In the genomic region with DNA sequence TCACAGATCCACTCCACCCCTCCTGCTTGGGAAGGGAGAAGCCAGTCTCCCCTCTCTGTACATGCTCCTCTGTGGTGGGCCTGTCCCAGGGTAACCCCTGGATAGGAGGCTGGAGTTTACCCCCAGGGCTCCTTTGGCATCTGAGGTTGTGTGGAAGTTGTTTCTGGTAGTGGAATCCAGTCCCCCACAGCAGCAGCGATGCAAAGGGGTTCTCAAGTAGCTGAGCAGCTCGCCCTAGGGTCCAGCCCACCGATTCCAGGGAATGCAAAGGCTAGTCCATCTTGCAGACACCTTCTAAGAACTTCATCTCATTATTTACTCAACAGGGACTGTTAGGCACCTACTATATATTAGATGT, we compare ENCODE assay signal across 17 cellular contexts. TPM values are rescaled to one million over a fixed set of nuclear protein-coding genes. Genes with fewer than 3 reads are reported as not detected.
A peak's percentile ranks its signal among the peaks of the same experiment; 100 is the strongest.
DNase-seq lines count a peak whose midpoint lies in the region; ATAC-seq and TF ChIP-seq lines count a peak whose summit lies in the region.
"Had no signal": no experiment of that assay in that cellular context is flagged by ENCODE, and none has a peak within 500 bp of the region (broad histone marks: within the 10 kb centered on the region; RNA-seq: fewer than 3 reads in every experiment).

No MANE protein-coding gene starts in this region.

- H3K27me3 ChIP-seq in CD4-positive, alpha-beta T cell (ENCODE audit: control insufficient read depth, insufficient read depth, low read length) = no peaks in the 10 kb centered on the region
- H3K27me3 ChIP-seq in mesendoderm (ENCODE audit: insufficient read depth, low read length, poor library complexity) (no peaks in the 10 kb centered on the region), ovary (no peaks in the 10 kb centered on the region)
- H3K27me3 ChIP-seq: pancreas had no signal

- H3K4me2 ChIP-seq in mesendoderm (ENCODE audit: low read length) = no peak overlapping the region

- H3K4ac ChIP-seq in mesendoderm (ENCODE audit: low read depth, low read length) = no peak overlapping the region

- H3K9ac ChIP-seq in mesendoderm (ENCODE audit: low read length) = peak overlapping the region; percentile 8

- no peak for DNase-seq in CD4-positive, alpha-beta T cell
- no peak for DNase-seq in activated T-helper 1 cell treated with anti-CD3 and anti-CD28 coated beads, Interleukin-12 subunit alpha, Interleukin-12 subunit beta, Interleukin-2, Interleukin-4 antibody, amounts not matched to agents 30 ng/mL and 10 ng/mL and 1 ng/mL, durations not matched to agents 14 hours and 24 hours and 36 hours (ENCODE audit: low spot score)
- DNase-seq in mesendoderm = no peak
- DNase-seq in SW480 (ENCODE audit: low spot score) = no peak
- no peak for DNase-seq in retina
- DNase-seq in ovary = no peak
- DNase-seq: activated B cell treated with CpG ODN at 0.5 μM for 24 hours, cerebellar nuclear complex, DND-41, NCI-H1694, NCI-H345, T-helper 1 cell had no signal

- no peaks in the 10 kb centered on the region for H3K79me1 ChIP-seq in mesendoderm (ENCODE audit: low read length)

- no peak overlapping the region for H2AK5ac ChIP-seq in mesendoderm (ENCODE audit: low read length)

- H3K4me1 Mint-ChIP-seq in CD4-positive, alpha-beta T cell (ENCODE audit: low read depth) = peaks cover 82% of the 10 kb centered on the region
- H3K4me1 Mint-ChIP-seq in activated T-helper 1 cell treated with anti-CD3 and anti-CD28 coated beads, Interleukin-12 subunit alpha, Interleukin-12 subunit beta, Interleukin-2, Interleukin-4 antibody, amounts not matched to agents 30 ng/mL and 10 ng/mL and 1 ng/mL, durations not matched to agents 14 hours and 24 hours and 36 hours (ENCODE audit: low read depth) = peaks cover 52% of the 10 kb centered on the region

- H2BK5ac ChIP-seq in mesendoderm (ENCODE audit: low read length) = peak overlapping the region; percentile 15

- peak overlapping the region; percentile 60 for H3K27ac ChIP-seq in CD4-positive, alpha-beta T cell (ENCODE audit: low read depth, low read length)
- H3K27ac ChIP-seq in mesendoderm (ENCODE audit: low read depth, low read length) (no peak overlapping the region), ovary (no peak overlapping the region)
- H3K27ac ChIP-seq: pancreas, tibial nerve had no signal

- H3K36me3 ChIP-seq in mesendoderm (ENCODE audit: control insufficient read depth, insufficient read depth, low read length) = no peaks in the 10 kb centered on the region
- H3K36me3 ChIP-seq in ovary = no peaks in the 10 kb centered on the region
- H3K36me3 ChIP-seq: pancreas, tibial nerve had no signal

- ATAC-seq in CD4-positive, alpha-beta T cell (ENCODE audit: poor library complexity) = no peak
- ATAC-seq in GM18511 (IDR thresholded peaks at IDR 0.05; ENCODE audit: unreplicated experiment) = peak; percentile 19
- ATAC-seq in GM19452 (IDR thresholded peaks at IDR 0.05; ENCODE audit: unreplicated experiment) = no peak

- H4K5ac ChIP-seq in mesendoderm (ENCODE audit: low read length) = no peak overlapping the region

- H3K4me3 Mint-ChIP-seq in CD4-positive, alpha-beta T cell = peak overlapping the region; percentile 89
- H3K4me3 Mint-ChIP-seq in activated T-helper 1 cell treated with anti-CD3 and anti-CD28 coated beads, Interleukin-12 subunit alpha, Interleukin-12 subunit beta, Interleukin-2, Interleukin-4 antibody, amounts not matched to agents 30 ng/mL and 10 ng/mL and 1 ng/mL, durations not matched to agents 14 hours and 24 hours and 36 hours = no peak overlapping the region

- no peak for TF ChIP-seq EP300 in ovary (IDR thresholded peaks at IDR 0.05)

- intact Hi-C loops in CD4-positive, alpha-beta T cell (cut with DNase I, micrococcal nuclease) = loop anchor here in 1 of 2 experiments (2.0 to 5.0 kb wide), 3 partner anchors 15 to 35 kb away; no protein-coding TSS in a partner anchor
- intact Hi-C loops in activated T-helper 1 cell treated with anti-CD3 and anti-CD28 coated beads, Interleukin-12 subunit alpha, Interleukin-12 subunit beta, Interleukin-2, Interleukin-4 antibody, amounts not matched to agents 30 ng/mL and 10 ng/mL and 1 ng/mL, durations not matched to agents 14 hours and 24 hours and 36 hours (cut with micrococcal nuclease) = loop anchor here (1.0 kb wide), 6 partner anchors 7 to 198 kb away; no protein-coding TSS in a partner anchor
- intact Hi-C loops in ovary (cut with DNase I) = no loop called here

- H3K4me1 ChIP-seq in mesendoderm (ENCODE audit: control insufficient read depth, low read depth, low read length) (peaks cover 10% of the 10 kb centered on the region), ovary (ENCODE audit: insufficient read depth) (peaks cover 3% of the 10 kb centered on the region)

- no peaks in the 10 kb centered on the region for H3K36me3 Mint-ChIP-seq in CD4-positive, alpha-beta T cell (ENCODE audit: low read depth)
- peaks cover 3% of the 10 kb centered on the region for H3K36me3 Mint-ChIP-seq in activated T-helper 1 cell treated with anti-CD3 and anti-CD28 coated beads, Interleukin-12 subunit alpha, Interleukin-12 subunit beta, Interleukin-2, Interleukin-4 antibody, amounts not matched to agents 30 ng/mL and 10 ng/mL and 1 ng/mL, durations not matched to agents 14 hours and 24 hours and 36 hours (ENCODE audit: low read depth)

- H2BK120ac ChIP-seq in mesendoderm (ENCODE audit: low read depth, low read length) = no peak overlapping the region

- TF ChIP-seq CTCF in CD4-positive, alpha-beta T cell (IDR thresholded peaks at IDR 0.05) = no peak
- TF ChIP-seq CTCF in ovary (IDR thresholded peaks at IDR 0.05) = no peak

- no peaks in the 10 kb centered on the region for H3K79me2 ChIP-seq in mesendoderm (ENCODE audit: control insufficient read depth, insufficient read depth, low read length)

- H4K8ac ChIP-seq in mesendoderm (ENCODE audit: low read depth, low read length) = no peak overlapping the region

- CTCF ChIA-PET in CD4-positive, alpha-beta T cell (lab: Charles Lee) = interaction anchor here (0.9 to 3.6 kb wide), 2 partner anchors 32 to 41 kb away, joined by 3 to 27 read pairs; no protein-coding TSS in a partner anchor

- peak overlapping the region; percentile 80 for H3K56ac ChIP-seq in mesendoderm (ENCODE audit: low read length)

- peak overlapping the region; percentile 81 for H3K27ac Mint-ChIP-seq in CD4-positive, alpha-beta T cell
- peak overlapping the region; percentile 27 for H3K27ac Mint-ChIP-seq in activated T-helper 1 cell treated with anti-CD3 and anti-CD28 coated beads, Interleukin-12 subunit alpha, Interleukin-12 subunit beta, Interleukin-2, Interleukin-4 antibody, amounts not matched to agents 30 ng/mL and 10 ng/mL and 1 ng/mL, durations not matched to agents 14 hours and 24 hours and 36 hours
- H3K27ac Mint-ChIP-seq: activated B cell treated with CpG ODN at 0.5 μM for 24 hours had no signal

- POLR2A ChIA-PET in CD4-positive, alpha-beta T cell (lab: Charles Lee) = interaction anchor here (0.6 to 4.6 kb wide), 11 partner anchors 15 to 79 kb away, joined by 3 to 38 read pairs (median 5); partner anchors contain the start of genes TCF7 and VDAC1

- no peak overlapping the region for H3K23ac ChIP-seq in mesendoderm (ENCODE audit: low read length)

- no peaks in the 10 kb centered on the region for H3K27me3 Mint-ChIP-seq in CD4-positive, alpha-beta T cell
- H3K27me3 Mint-ChIP-seq in activated T-helper 1 cell treated with anti-CD3 and anti-CD28 coated beads, Interleukin-12 subunit alpha, Interleukin-12 subunit beta, Interleukin-2, Interleukin-4 antibody, amounts not matched to agents 30 ng/mL and 10 ng/mL and 1 ng/mL, durations not matched to agents 14 hours and 24 hours and 36 hours (ENCODE audit: insufficient read depth) = peaks cover 7% of the 10 kb centered on the region

- H3K9me3 ChIP-seq in CD4-positive, alpha-beta T cell (ENCODE audit: control insufficient read depth, low read length) = no peaks in the 10 kb centered on the region
- no peaks in the 10 kb centered on the region for H3K9me3 ChIP-seq in ovary
- H3K9me3 ChIP-seq: mucosa of descending colon, pancreas, tibial nerve had no signal

- H2BK15ac ChIP-seq in mesendoderm (replicated peaks; ENCODE audit: low read depth) = no peak overlapping the region

- no peaks in the 10 kb centered on the region for H3K9me3 Mint-ChIP-seq in CD4-positive, alpha-beta T cell
- no peaks in the 10 kb centered on the region for H3K9me3 Mint-ChIP-seq in activated T-helper 1 cell treated with anti-CD3 and anti-CD28 coated beads, Interleukin-12 subunit alpha, Interleukin-12 subunit beta, Interleukin-2, Interleukin-4 antibody, amounts not matched to agents 30 ng/mL and 10 ng/mL and 1 ng/mL, durations not matched to agents 14 hours and 24 hours and 36 hours
- H3K9me3 Mint-ChIP-seq: activated B cell treated with CpG ODN at 0.5 μM for 24 hours had no signal

- TF ChIP-seq POLR2A in ovary (IDR thresholded peaks at IDR 0.05) = no peak

- WGBS in mesendoderm (ENCODE audit: extremely low coverage, insufficient coverage, low lambda C conversion rate) = no CpG with 5 or more reads among the region's 3 CpGs
- 82 to 89% (median 88%) methylated on average over 3 of the region's 3 CpGs for WGBS in ovary, 3 donors

- H3K18ac ChIP-seq in mesendoderm (ENCODE audit: low read length) = no peak overlapping the region

- H3K4me3 ChIP-seq in mesendoderm (ENCODE audit: low read length) (no peak overlapping the region), ovary (no peak overlapping the region)
- H3K4me3 ChIP-seq: mucosa of descending colon had no signal

RNA-seq across cellular contexts. Expression of gene TCF7, which starts 42.7 kb away (rescaled TPM):
- total RNA-seq in CD4-positive, alpha-beta T cell = 100 to 1,000 TPM; 480 to 493 TPM
- total RNA-seq in activated T-helper 1 cell treated with anti-CD3 and anti-CD28 coated beads, Interleukin-12 subunit alpha, Interleukin-12 subunit beta, Interleukin-2, Interleukin-4 antibody, amounts not matched to agents 30 ng/mL and 10 ng/mL and 1 ng/mL, durations not matched to agents 14 hours and 24 hours and 36 hours = 76.3 and 77.2 TPM in 2 replicates
- 24.2 TPM for polyA plus RNA-seq in mesendoderm (2013, experiment 1 of 2)
- 22.1 TPM for polyA plus RNA-seq in mesendoderm (2013, experiment 2 of 2)
- total RNA-seq in ovary = 10 to 100 TPM in 1 of 7 donors, 1 to 10 TPM in 6; 2.9 to 15.2 (median 4.2) TPM
- polyA plus RNA-seq in ovary = 1 to 10 TPM; 1.7 to 2.5 TPM
